ENCODE assay signal across 1 cellular context in the genomic region with DNA sequence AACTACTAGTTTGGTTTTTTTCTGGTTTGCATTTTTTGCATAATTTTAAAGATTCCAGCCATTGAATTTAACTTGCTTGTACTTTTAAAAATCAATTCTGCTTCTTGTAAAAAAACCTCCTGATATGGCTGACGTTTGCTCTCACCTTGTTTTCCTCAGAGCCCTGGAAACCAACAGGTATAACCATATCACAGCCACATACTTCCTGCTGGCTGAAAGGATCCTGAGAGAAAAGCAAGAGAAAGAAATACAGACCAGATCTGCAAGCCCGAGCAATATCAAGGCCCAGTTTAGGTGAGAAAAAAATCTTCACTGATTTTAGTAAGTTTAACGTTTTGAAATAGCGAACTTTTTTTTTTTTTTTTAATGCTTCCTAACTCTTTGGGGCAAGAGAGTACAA.
TF ChIP-seq lines count a peak whose summit lies in the region.

No MANE protein-coding gene starts in this region.

TF ChIP-seq in HepG2, 621 proteins besides CTCF, POLR2A, EP300 and RAD21:
- TF ChIP-seq ZNF598 (CRISPR knock-in tag; IDR thresholded peaks at IDR 0.05; ENCODE audit: borderline replicate concordance): no peak
- TF ChIP-seq, protein P1, sequence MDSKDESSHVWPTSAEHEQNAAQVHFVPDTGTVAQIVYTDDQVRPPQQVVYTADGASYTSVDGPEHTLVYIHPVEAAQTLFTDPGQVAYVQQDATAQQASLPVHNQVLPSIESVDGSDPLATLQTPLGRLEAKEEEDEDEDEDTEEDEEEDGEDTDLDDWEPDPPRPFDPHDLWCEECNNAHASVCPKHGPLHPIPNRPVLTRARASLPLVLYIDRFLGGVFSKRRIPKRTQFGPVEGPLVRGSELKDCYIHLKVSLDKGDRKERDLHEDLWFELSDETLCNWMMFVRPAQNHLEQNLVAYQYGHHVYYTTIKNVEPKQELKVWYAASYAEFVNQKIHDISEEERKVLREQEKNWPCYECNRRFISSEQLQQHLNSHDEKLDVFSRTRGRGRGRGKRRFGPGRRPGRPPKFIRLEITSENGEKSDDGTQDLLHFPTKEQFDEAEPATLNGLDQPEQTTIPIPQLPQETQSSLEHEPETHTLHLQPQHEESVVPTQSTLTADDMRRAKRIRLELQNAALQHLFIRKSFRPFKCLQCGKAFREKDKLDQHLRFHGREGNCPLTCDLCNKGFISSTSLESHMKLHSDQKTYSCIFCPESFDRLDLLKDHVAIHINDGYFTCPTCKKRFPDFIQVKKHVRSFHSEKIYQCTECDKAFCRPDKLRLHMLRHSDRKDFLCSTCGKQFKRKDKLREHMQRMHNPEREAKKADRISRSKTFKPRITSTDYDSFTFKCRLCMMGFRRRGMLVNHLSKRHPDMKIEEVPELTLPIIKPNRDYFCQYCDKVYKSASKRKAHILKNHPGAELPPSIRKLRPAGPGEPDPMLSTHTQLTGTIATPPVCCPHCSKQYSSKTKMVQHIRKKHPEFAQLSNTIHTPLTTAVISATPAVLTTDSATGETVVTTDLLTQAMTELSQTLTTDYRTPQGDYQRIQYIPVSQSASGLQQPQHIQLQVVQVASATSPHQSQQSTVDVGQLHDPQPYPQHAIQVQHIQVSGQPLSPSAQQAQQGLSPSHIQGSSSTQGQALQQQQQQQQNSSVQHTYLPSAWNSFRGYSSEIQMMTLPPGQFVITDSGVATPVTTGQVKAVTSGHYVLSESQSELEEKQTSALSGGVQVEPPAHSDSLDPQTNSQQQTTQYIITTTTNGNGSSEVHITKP (CRISPR knock-in tag; IDR thresholded peaks at IDR 0.05; ENCODE audit: low read depth): no peak
- TF ChIP-seq, protein P2, sequence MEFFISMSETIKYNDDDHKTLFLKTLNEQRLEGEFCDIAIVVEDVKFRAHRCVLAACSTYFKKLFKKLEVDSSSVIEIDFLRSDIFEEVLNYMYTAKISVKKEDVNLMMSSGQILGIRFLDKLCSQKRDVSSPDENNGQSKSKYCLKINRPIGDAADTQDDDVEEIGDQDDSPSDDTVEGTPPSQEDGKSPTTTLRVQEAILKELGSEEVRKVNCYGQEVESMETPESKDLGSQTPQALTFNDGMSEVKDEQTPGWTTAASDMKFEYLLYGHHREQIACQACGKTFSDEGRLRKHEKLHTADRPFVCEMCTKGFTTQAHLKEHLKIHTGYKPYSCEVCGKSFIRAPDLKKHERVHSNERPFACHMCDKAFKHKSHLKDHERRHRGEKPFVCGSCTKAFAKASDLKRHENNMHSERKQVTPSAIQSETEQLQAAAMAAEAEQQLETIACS (CRISPR knock-in tag; IDR thresholded peaks at IDR 0.05): no peak
- TF ChIP-seq, protein P3, sequence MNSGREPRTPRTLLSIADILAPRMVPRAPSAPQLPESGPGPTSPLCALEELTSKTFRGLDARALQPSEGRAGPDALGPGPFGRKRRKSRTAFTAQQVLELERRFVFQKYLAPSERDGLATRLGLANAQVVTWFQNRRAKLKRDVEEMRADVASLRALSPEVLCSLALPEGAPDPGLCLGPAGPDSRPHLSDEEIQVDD (CRISPR knock-in tag; IDR thresholded peaks at IDR 0.05; ENCODE audit: borderline replicate concordance): no peak
- no peak for TF ChIP-seq RARG (CRISPR knock-in tag; IDR thresholded peaks at IDR 0.05; ENCODE audit: low read depth)
- no peak for TF ChIP-seq ZSCAN29 (CRISPR knock-in tag; conservative IDR thresholded peaks at IDR 0.05)
- TF ChIP-seq, protein P4, sequence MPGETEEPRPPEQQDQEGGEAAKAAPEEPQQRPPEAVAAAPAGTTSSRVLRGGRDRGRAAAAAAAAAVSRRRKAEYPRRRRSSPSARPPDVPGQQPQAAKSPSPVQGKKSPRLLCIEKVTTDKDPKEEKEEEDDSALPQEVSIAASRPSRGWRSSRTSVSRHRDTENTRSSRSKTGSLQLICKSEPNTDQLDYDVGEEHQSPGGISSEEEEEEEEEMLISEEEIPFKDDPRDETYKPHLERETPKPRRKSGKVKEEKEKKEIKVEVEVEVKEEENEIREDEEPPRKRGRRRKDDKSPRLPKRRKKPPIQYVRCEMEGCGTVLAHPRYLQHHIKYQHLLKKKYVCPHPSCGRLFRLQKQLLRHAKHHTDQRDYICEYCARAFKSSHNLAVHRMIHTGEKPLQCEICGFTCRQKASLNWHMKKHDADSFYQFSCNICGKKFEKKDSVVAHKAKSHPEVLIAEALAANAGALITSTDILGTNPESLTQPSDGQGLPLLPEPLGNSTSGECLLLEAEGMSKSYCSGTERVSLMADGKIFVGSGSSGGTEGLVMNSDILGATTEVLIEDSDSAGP (CRISPR knock-in tag; IDR thresholded peaks at IDR 0.05; ENCODE audit: borderline replicate concordance): no peak
- no peak for TF ChIP-seq ZSCAN22 (CRISPR knock-in tag; IDR thresholded peaks at IDR 0.05)
- no peak for TF ChIP-seq ZKSCAN5 (CRISPR knock-in tag; IDR thresholded peaks at IDR 0.05)
- no peak for TF ChIP-seq SIX4 (CRISPR knock-in tag; IDR thresholded peaks at IDR 0.05)
- no peak for TF ChIP-seq ZNF354B (CRISPR knock-in tag; IDR thresholded peaks at IDR 0.05)
- TF ChIP-seq, protein P5, sequence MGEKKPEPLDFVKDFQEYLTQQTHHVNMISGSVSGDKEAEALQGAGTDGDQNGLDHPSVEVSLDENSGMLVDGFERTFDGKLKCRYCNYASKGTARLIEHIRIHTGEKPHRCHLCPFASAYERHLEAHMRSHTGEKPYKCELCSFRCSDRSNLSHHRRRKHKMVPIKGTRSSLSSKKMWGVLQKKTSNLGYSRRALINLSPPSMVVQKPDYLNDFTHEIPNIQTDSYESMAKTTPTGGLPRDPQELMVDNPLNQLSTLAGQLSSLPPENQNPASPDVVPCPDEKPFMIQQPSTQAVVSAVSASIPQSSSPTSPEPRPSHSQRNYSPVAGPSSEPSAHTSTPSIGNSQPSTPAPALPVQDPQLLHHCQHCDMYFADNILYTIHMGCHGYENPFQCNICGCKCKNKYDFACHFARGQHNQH (CRISPR knock-in tag; IDR thresholded peaks at IDR 0.05): no peak
- TF ChIP-seq, protein P6, sequence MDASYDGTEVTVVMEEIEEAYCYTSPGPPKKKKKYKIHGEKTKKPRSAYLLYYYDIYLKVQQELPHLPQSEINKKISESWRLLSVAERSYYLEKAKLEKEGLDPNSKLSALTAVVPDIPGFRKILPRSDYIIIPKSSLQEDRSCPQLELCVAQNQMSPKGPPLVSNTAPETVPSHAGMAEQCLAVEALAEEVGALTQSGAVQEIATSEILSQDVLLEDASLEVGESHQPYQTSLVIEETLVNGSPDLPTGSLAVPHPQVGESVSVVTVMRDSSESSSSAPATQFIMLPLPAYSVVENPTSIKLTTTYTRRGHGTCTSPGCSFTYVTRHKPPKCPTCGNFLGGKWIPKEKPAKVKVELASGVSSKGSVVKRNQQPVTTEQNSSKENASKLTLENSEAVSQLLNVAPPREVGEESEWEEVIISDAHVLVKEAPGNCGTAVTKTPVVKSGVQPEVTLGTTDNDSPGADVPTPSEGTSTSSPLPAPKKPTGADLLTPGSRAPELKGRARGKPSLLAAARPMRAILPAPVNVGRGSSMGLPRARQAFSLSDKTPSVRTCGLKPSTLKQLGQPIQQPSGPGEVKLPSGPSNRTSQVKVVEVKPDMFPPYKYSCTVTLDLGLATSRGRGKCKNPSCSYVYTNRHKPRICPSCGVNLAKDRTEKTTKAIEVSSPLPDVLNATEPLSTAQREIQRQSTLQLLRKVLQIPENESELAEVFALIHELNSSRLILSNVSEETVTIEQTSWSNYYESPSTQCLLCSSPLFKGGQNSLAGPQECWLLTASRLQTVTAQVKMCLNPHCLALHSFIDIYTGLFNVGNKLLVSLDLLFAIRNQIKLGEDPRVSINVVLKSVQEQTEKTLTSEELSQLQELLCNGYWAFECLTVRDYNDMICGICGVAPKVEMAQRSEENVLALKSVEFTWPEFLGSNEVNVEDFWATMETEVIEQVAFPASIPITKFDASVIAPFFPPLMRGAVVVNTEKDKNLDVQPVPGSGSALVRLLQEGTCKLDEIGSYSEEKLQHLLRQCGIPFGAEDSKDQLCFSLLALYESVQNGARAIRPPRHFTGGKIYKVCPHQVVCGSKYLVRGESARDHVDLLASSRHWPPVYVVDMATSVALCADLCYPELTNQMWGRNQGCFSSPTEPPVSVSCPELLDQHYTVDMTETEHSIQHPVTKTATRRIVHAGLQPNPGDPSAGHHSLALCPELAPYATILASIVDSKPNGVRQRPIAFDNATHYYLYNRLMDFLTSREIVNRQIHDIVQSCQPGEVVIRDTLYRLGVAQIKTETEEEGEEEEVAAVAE (CRISPR knock-in tag; IDR thresholded peaks at IDR 0.05; ENCODE audit: borderline replicate concordance): no peak
- TF ChIP-seq, protein P7, sequence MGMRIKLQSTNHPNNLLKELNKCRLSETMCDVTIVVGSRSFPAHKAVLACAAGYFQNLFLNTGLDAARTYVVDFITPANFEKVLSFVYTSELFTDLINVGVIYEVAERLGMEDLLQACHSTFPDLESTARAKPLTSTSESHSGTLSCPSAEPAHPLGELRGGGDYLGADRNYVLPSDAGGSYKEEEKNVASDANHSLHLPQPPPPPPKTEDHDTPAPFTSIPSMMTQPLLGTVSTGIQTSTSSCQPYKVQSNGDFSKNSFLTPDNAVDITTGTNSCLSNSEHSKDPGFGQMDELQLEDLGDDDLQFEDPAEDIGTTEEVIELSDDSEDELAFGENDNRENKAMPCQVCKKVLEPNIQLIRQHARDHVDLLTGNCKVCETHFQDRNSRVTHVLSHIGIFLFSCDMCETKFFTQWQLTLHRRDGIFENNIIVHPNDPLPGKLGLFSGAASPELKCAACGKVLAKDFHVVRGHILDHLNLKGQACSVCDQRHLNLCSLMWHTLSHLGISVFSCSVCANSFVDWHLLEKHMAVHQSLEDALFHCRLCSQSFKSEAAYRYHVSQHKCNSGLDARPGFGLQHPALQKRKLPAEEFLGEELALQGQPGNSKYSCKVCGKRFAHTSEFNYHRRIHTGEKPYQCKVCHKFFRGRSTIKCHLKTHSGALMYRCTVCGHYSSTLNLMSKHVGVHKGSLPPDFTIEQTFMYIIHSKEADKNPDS (CRISPR knock-in tag; IDR thresholded peaks at IDR 0.05): no peak
- TF ChIP-seq DPF2 (CRISPR knock-in tag; IDR thresholded peaks at IDR 0.05; ENCODE audit: borderline replicate concordance, low read depth): no peak
- TF ChIP-seq HNRNPH1 (optimal IDR thresholded peaks at IDR 0.05; ENCODE audit: low read depth, low read length): no peak
- TF ChIP-seq REL (CRISPR knock-in tag; conservative IDR thresholded peaks at IDR 0.05): no peak
